In the genomic region with DNA sequence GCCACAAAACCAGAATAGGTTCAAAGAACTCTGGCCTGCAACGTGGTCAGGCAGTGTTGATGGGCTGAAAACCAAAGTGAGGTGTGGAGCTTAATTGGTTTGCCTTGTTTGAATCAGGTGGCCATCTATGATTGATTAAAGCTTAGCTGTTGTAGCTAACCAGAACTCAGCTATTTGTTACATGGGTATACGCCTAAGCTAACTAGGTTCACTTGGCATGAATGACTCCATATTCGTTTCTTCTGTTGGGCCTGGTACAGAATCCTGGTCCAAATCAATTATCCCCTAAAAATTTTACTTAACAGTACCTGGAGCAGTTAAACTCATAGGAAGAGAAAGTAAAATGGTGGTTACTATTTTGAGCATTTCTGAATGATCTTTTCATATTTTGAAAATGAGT, we compare ENCODE assay signal across 29 cellular contexts. TPM values are rescaled to one million over a fixed set of nuclear protein-coding genes. Genes with fewer than 3 reads are reported as not detected.
DNase-seq lines count a peak whose midpoint lies in the region; ATAC-seq, FAIRE-seq and TF ChIP-seq lines count a peak whose summit lies in the region.
"Had no signal": no experiment of that assay in that cellular context is flagged by ENCODE, and none has a peak within 500 bp of the region (broad histone marks: within the 10 kb centered on the region; RNA-seq: fewer than 3 reads in every experiment).

No MANE protein-coding gene starts in this region.

- intact Hi-C loops in K562 (cut with micrococcal nuclease) = loop anchor here (10.0 kb wide), 1 partner anchor 87 kb away; a partner anchor contains a TSS
- intact Hi-C loops in kidney (cut with DNase I) = no loop called here

- no peaks in the 10 kb centered on the region for H4K20me1 ChIP-seq in K562 (replicated peaks; ENCODE audit: control insufficient read depth, insufficient read depth, low read length)
- H4K20me1 ChIP-seq: BLaER1 had no signal

- H3K27ac ChIP-seq in K562 (ENCODE audit: extremely low read depth, low read depth, low read length) (no peak overlapping the region), kidney (ENCODE audit: low read depth in 2 of 2, low read length in 2 of 2) (no peak overlapping the region)
- H3K27ac ChIP-seq: BLaER1 had no signal

- no peak for TF ChIP-seq POLR2A in K562 (conservative IDR thresholded peaks at IDR 0.05)

- no peak for TF ChIP-seq EP300 in K562 (IDR thresholded peaks at IDR 0.05; ENCODE audit: low read length)

- no TSS peak for BruUV-seq in K562 (replicated peaks; lab: Mats Ljungman, UMichigan)

- ATAC-seq in K562 (no peak), HG03460 (IDR thresholded peaks at IDR 0.05; ENCODE audit: unreplicated experiment) (no peak)

- no peak for TF ChIP-seq CTCF in K562 (IDR thresholded peaks at IDR 0.05 in 2 of 3, conservative IDR thresholded peaks at IDR 0.05 in 1 of 3; ENCODE audit: insufficient read depth in 2 of 3, low read depth in 1 of 3, low read length in 3 of 3)
- TF ChIP-seq CTCF in kidney (IDR thresholded peaks at IDR 0.05; ENCODE audit: borderline replicate concordance, extremely low read depth, insufficient read depth) = no peak

- no peaks in the 10 kb centered on the region for H3K36me3 ChIP-seq in K562 (ENCODE audit: control insufficient read depth, insufficient read depth, low read length)
- no peaks in the 10 kb centered on the region for H3K36me3 ChIP-seq in kidney (ENCODE audit: control insufficient read depth in 1 of 2, insufficient read depth in 2 of 2, low read length in 2 of 2)
- H3K36me3 ChIP-seq: BE2C had no signal

- WGBS in K562 (ENCODE audit: insufficient coverage, low coverage, missing lambda C conversion rate) = 52% methylated on average over 3 of the region's 3 CpGs

- in situ Hi-C loops in K562 (cut with MboI) = no loop called here

- H3K9ac ChIP-seq in K562 (ENCODE audit: insufficient read depth in 1 of 2, low read depth in 2 of 2, low read length in 2 of 2) = no peak overlapping the region
- H3K9ac ChIP-seq in kidney (ENCODE audit: low read length in 2 of 2) = no peak overlapping the region
- H3K9ac ChIP-seq: BLaER1 had no signal

- no peak for FAIRE-seq in K562 (lab: Jason Lieb, UNC)
- FAIRE-seq in kidney (lab: Jason Lieb, UNC) = no peak
- FAIRE-seq: A204.1, GM12891, GM19239 had no signal

- H3K9me1 ChIP-seq in K562 (ENCODE audit: control insufficient read depth, insufficient read depth, low read length) = no peaks in the 10 kb centered on the region

- H2AFZ ChIP-seq in K562 (ENCODE audit: low read depth, low read length) = no peak overlapping the region

- TF ChIP-seq RAD21 in K562 (CRISPR knock-in tag; conservative IDR thresholded peaks at IDR 0.05 in 1 of 2, IDR thresholded peaks at IDR 0.05 in 1 of 2) = no peak

- H3K4me2 ChIP-seq in K562 (ENCODE audit: insufficient read depth, low read length) = no peak overlapping the region
- H3K4me2 ChIP-seq: BLaER1 had no signal

- DNase-seq in K562 (ENCODE audit: extremely low read depth in 1 of 4, low spot score in 3 of 4) (no peak), kidney (peak; percentile 6), iPS-NIHi7 (ENCODE audit: extremely low spot score) (no peak), NCI-H82 treated with DMSO at 0.1 percent for 48 hours (lab: John Stamatoyannopoulos, UW; ENCODE audit: unreplicated experiment) (no peak)
- DNase-seq: 8988T; ACHN; BE2C; C1 segment of cervical spinal cord; CD4-positive, alpha-beta memory T cell; CD4-positive, CD25-positive, alpha-beta regulatory T cell; CD8-positive, alpha-beta memory T cell; COR-L47; DMS 273 treated with DMSO at 0.1 percent for 48 hours; DMS153; DMS53; DMS79; DND-41; EL; GDM1 had no signal

- H3K4me3 ChIP-seq in K562 (no peak overlapping the region), kidney (ENCODE audit: low read length in 2 of 2) (no peak overlapping the region)
- H3K4me3 ChIP-seq: BLaER1 had no signal

- no peaks in the 10 kb centered on the region for H3K9me3 ChIP-seq in K562 (replicated peaks; ENCODE audit: control insufficient read depth, insufficient read depth, low read depth, low read length)
- no peaks in the 10 kb centered on the region for H3K9me3 ChIP-seq in kidney (ENCODE audit: control insufficient read depth in 1 of 2, low read length in 2 of 2)
- H3K9me3 ChIP-seq: BE2C, BLaER1 had no signal

- H3K4me1 ChIP-seq in K562 (replicated peaks in 1 of 2; ENCODE audit: control insufficient read depth in 2 of 2, insufficient read depth in 2 of 2, low read length in 2 of 2) (peaks cover 0 to 32% of the 10 kb centered on the region in 2 experiments; a peak in 2 of 5 replicates), kidney (ENCODE audit: control insufficient read depth in 1 of 2, insufficient read depth in 1 of 2, low read depth in 1 of 2, low read length in 2 of 2) (peaks cover 0 to 3% of the 10 kb centered on the region in 2 donors)

- H3K79me2 ChIP-seq in K562 (ENCODE audit: control insufficient read depth, insufficient read depth, low read length) = no peaks in the 10 kb centered on the region

- H3K27me3 ChIP-seq in K562 (ENCODE audit: control insufficient read depth in 2 of 2, insufficient read depth in 2 of 2, low read length in 2 of 2) = no peaks in the 10 kb centered on the region
- H3K27me3 ChIP-seq: BE2C, BLaER1 had no signal

- POLR2A ChIA-PET in K562 (lab: Yijun Ruan, JAX) = no interaction called here

- CTCF ChIA-PET in K562 (lab: Yijun Ruan, JAX; ENCODE audit: low intra/inter-chr PET ratio) = no interaction called here

TF ChIP-seq in K562, 482 proteins besides CTCF, POLR2A, EP300 and RAD21 (continues in another document):
- no peak for TF ChIP-seq JUND (IDR thresholded peaks at IDR 0.05; ENCODE audit: borderline replicate concordance, low read depth, low read length)
- no peak for TF ChIP-seq JUND (tag; IDR thresholded peaks at IDR 0.05; ENCODE audit: borderline replicate concordance, low read depth, low read length)

RNA-seq across cellular contexts. Expression of a gene that starts 7.7 kb away (rescaled TPM):
- 0.19 and 0.25 TPM in 2 replicates for total RNA-seq in K562 (2011; cell fraction: chromatin; rRNA removed; ENCODE audit: low replicate concordance)
- 0.26 and 0.33 TPM in 2 replicates for total RNA-seq in K562 (2011; cell fraction: nucleolus; rRNA removed)
- total RNA-seq in K562 (2011; cell fraction: nucleoplasm; rRNA removed) = 0.37 TPM in 1 of 2 replicates, not detected in the other
- total RNA-seq in K562 (2014; rRNA removed) = not detected in 2 replicates
- not detected in 2 replicates for total RNA-seq in K562 (2014; rRNA removed; fragmentation: Illumina TruSeq; extraction: Trizol)
- total RNA-seq in K562 (2015; rRNA removed; fragmentation: Illumina TruSeq; extraction: Trizol) = not detected in 2 replicates
- total RNA-seq in K562 (2021) = 0.13 and 0.22 TPM in 2 replicates
- 0.07 and 0.09 TPM in 2 replicates for polyA plus RNA-seq in K562 (2011; rRNA removed)
- polyA plus RNA-seq in K562 (2011; cell fraction: cytosol; rRNA removed) = 0.06 and 0.22 TPM in 2 replicates
- polyA plus RNA-seq in K562 (2011; cell fraction: nucleus; rRNA removed) = 0.37 and 1.1 TPM in 2 replicates
- polyA plus RNA-seq in K562 (2012) = 0.23 and 0.72 TPM in 2 replicates
- 0.07 TPM in 1 of 2 replicates, not detected in the other for polyA plus RNA-seq in K562 (2014; fragmentation: Illumina TruSeq; extraction: Trizol)
- polyA plus RNA-seq in K562 (2014; fragmentation: Nextera tagmentation; extraction: Ambion mirVana) = under 1 TPM in 1 of 2 experiments, not detected in 1; 0.04 TPM
- polyA plus RNA-seq in K562 (2014; rRNA removed) = 0.11 and 0.86 TPM in 2 replicates
- 0.11 TPM in 1 of 2 replicates, not detected in the other for polyA minus RNA-seq in K562 (2011; rRNA and poly(A)+ RNA removed)
- not detected in 2 replicates for polyA minus RNA-seq in K562 (2011; cell fraction: cytosol; rRNA and poly(A)+ RNA removed)
- polyA minus RNA-seq in K562 (2011; cell fraction: nucleus; rRNA and poly(A)+ RNA removed) = 0.22 TPM in 1 of 2 replicates, not detected in the other
- total RNA-seq in kidney = 9.7 TPM
- polyA plus RNA-seq in kidney (ENCODE audit: insufficient read depth, low read depth, low replicate concordance) = 27.8 TPM
- polyA plus RNA-seq: CD14-positive monocyte; CD4-positive, alpha-beta memory T cell; CD4-positive, CD25-positive, alpha-beta regulatory T cell; CD8-positive, alpha-beta memory T cell had no signal

RNA-seq across cellular contexts. Expression of a gene that starts 34.2 kb away (rescaled TPM):
- total RNA-seq in K562 (2011; cell fraction: chromatin; rRNA removed; ENCODE audit: low replicate concordance) = not detected in 2 replicates
- total RNA-seq in K562 (2011; cell fraction: nucleolus; rRNA removed) = not detected in 2 replicates
- total RNA-seq in K562 (2011; cell fraction: nucleoplasm; rRNA removed) = not detected in 2 replicates
- total RNA-seq in K562 (2014; rRNA removed) (not detected in 2 replicates), K562 (2014; rRNA removed; fragmentation: Illumina TruSeq; extraction: Trizol) (not detected in 2 replicates), K562 (2015; rRNA removed; fragmentation: Illumina TruSeq; extraction: Trizol) (not detected in 2 replicates), K562 (2021) (not detected in 2 replicates), kidney (0.31 TPM)
- polyA plus RNA-seq in K562 (2011; rRNA removed) (not detected in 2 replicates), K562 (2014; fragmentation: Illumina TruSeq; extraction: Trizol) (not detected in 2 replicates), K562 (2014; fragmentation: Nextera tagmentation; extraction: Ambion mirVana) (not detected), K562 (2014; rRNA removed) (not detected in 2 replicates), kidney (ENCODE audit: insufficient read depth, low read depth, low replicate concordance) (0.92 TPM)
- not detected in 2 replicates for polyA plus RNA-seq in K562 (2011; cell fraction: cytosol; rRNA removed)
- not detected in 2 replicates for polyA plus RNA-seq in K562 (2011; cell fraction: nucleus; rRNA removed)
- 0.28 TPM in 1 of 2 replicates, not detected in the other for polyA plus RNA-seq in K562 (2012)
- not detected in 2 replicates for polyA minus RNA-seq in K562 (2011; rRNA and poly(A)+ RNA removed)
- not detected in 2 replicates for polyA minus RNA-seq in K562 (2011; cell fraction: cytosol; rRNA and poly(A)+ RNA removed)
- polyA minus RNA-seq in K562 (2011; cell fraction: nucleus; rRNA and poly(A)+ RNA removed) = not detected in 2 replicates
- total RNA-seq: A673; CD4-positive, alpha-beta memory T cell; CD4-positive, CD25-positive, alpha-beta regulatory T cell; Daoy; G401 had no signal
- polyA plus RNA-seq: AG04450; CD14-positive monocyte; CD4-positive, alpha-beta memory T cell; CD4-positive, CD25-positive, alpha-beta regulatory T cell; CD8-positive, alpha-beta memory T cell had no signal
